ENCODE assay signal across 8 cellular contexts in the genomic region with DNA sequence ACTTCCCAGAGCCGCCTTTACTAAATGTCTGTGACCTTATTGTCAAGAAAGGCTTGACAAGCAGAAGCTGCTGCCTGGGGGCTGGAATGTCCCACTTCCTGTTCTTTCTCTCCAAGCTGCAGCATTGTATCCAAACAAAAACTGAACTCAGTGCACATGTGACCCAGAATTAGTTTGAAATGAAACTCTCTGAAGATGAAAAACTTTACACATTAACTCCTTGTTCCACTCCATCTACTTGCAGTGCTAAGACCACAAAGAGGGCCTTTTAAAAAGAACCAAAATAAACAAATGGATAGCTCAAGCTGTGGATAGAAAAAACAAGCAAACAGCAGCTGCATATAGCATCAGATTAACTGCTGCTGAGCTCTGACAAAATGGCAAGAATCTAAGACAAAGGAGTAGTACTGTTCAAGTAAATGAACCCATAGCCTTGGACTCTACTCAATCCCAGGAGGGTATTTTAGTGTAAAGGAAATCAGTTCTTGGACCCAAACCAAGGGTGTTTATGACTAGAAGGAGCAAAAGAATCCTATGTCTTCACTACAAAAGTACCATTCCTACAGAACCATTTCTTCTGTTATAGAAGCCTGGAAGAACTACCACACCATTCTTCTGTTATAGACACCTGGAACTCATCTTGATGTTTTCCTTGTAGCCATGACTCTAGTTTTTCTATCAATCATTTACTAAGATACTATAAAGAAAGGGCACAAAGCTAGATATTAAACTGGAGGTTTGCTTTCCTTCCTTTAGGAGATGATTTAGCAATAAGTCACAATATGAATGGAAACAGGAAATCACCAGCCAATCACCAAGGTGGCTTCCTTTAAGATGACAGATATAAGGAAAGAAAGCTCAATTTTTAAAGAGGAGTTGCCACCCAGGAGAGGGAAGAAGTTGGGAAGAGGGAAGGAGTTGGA.
A peak's percentile ranks its signal among the peaks of the same experiment; 100 is the strongest.
DNase-seq lines count a peak whose midpoint lies in the region; ATAC-seq and TF ChIP-seq lines count a peak whose summit lies in the region.

No MANE protein-coding gene starts in this region.

- TF ChIP-seq CTCF in mucosa of descending colon (IDR thresholded peaks at IDR 0.05) (no peak), psoas muscle (IDR thresholded peaks at IDR 0.05) (no peak), testis (IDR thresholded peaks at IDR 0.05) (no peak)

- H3K36me3 ChIP-seq in SJCRH30: no peaks in the 10 kb centered on the region
- H3K36me3 ChIP-seq in mucosa of descending colon (ENCODE audit: low read depth): no peaks in the 10 kb centered on the region
- no peaks in the 10 kb centered on the region for H3K36me3 ChIP-seq in psoas muscle (ENCODE audit: insufficient read depth in 1 of 2, low read depth in 1 of 2)
- no peaks in the 10 kb centered on the region for H3K36me3 ChIP-seq in testis (ENCODE audit: low read depth, missing control alignments)

- peaks cover 35% of the 10 kb centered on the region for H3K4me1 ChIP-seq in SJCRH30
- H3K4me1 ChIP-seq in mucosa of descending colon (ENCODE audit: low read depth): peaks cover 40% of the 10 kb centered on the region
- H3K4me1 ChIP-seq in psoas muscle: no peaks in the 10 kb centered on the region
- H3K4me1 ChIP-seq in testis: peaks cover 16% of the 10 kb centered on the region

- H3K27me3 ChIP-seq in SJCRH30 (no peaks in the 10 kb centered on the region), psoas muscle (ENCODE audit: insufficient read depth in 3 of 3, low read length in 2 of 3) (no peaks in the 10 kb centered on the region), testis (no peaks in the 10 kb centered on the region)

- WGBS in psoas muscle, 3 donors: 19 to 52% (median 30%) methylated on average over 1 of the region's 1 CpG
- 38 to 55% methylated on average over 1 of the region's 1 CpG for WGBS in testis, 2 donors

- H3K9me3 ChIP-seq in SJCRH30 (replicated peaks) (no peaks in the 10 kb centered on the region), mucosa of descending colon (no peaks in the 10 kb centered on the region), psoas muscle (no peaks in the 10 kb centered on the region), testis (no peaks in the 10 kb centered on the region)

- DNase-seq in SJCRH30: peak; percentile 86 to 89
- DNase-seq in mucosa of descending colon: peak in 1 of 3 donors; percentile 34
- no peak for DNase-seq in stimulated activated CD4-positive, alpha-beta T cell treated with anti-CD3 and anti-CD28 coated beads, Interleukin-2, amount 100 ng/mL, for 48 hours
- no peak for DNase-seq in psoas muscle
- DNase-seq in testis: no peak
- DNase-seq in NCI-H2227 (lab: John Stamatoyannopoulos, UW; ENCODE audit: unreplicated experiment): no peak

- H3K4me3 ChIP-seq in SJCRH30 (no peak overlapping the region), mucosa of descending colon (no peak overlapping the region), psoas muscle (no peak overlapping the region), testis (no peak overlapping the region)

- intact Hi-C loops in mucosa of descending colon (cut with DNase I, micrococcal nuclease) (no loop called here), psoas muscle (cut with DNase I) (no loop called here), testis (cut with DNase I; ENCODE audit: low total_unique reads) (no loop called here)

- ATAC-seq in GM18909 (IDR thresholded peaks at IDR 0.05; ENCODE audit: poor library complexity, unreplicated experiment): peak; percentile 80
- ATAC-seq in HG02798 (IDR thresholded peaks at IDR 0.05; ENCODE audit: poor library complexity, unreplicated experiment): peak; percentile 63
- peak; percentile 83 for ATAC-seq in mucosa of descending colon
- no peak for ATAC-seq in psoas muscle

- TF ChIP-seq POLR2A in testis (IDR thresholded peaks at IDR 0.05): no peak

- peak overlapping the region; percentile 76 for H3K27ac ChIP-seq in SJCRH30
- H3K27ac ChIP-seq in psoas muscle: no peak overlapping the region
- peak overlapping the region in 1 of 2 donors; percentile 5 for H3K27ac ChIP-seq in testis

Comparison
In these comparisons a context has a peak if more than half of its experiments do, and no peak if none do; other contexts are left out.
1. ATAC-seq: peak in GM18909 (single experiment), HG02798 (single experiment) and mucosa of descending colon (single experiment); none in psoas muscle (0 of 4).
2. DNase-seq: peak in SJCRH30 (2 of 2); none in stimulated activated CD4-positive, alpha-beta T cell treated with anti-CD3 and anti-CD28 coated beads, Interleukin-2, amount 100 ng/mL, for 48 hours (0 of 2), psoas muscle (0 of 2), testis (single experiment) and NCI-H2227 (single experiment).